7 cellular contexts compared by ENCODE assay signal in genomic region chr17:31009036-31009702, GRCh38. TPM values are rescaled to one million over a fixed set of nuclear protein-coding genes. Genes with fewer than 3 reads are reported as not detected.
A peak's percentile ranks its signal among the peaks of the same experiment; 100 is the strongest.
DNase-seq lines count a peak whose midpoint lies in the region; ATAC-seq and TF ChIP-seq lines count a peak whose summit lies in the region.
"Not testable (repeated sequence)": the region's sequence is repeated elsewhere in the genome, so short reads cannot be mapped to it uniquely, and the experiment has no call there.

No MANE protein-coding gene starts in this region.

- not testable (repeated sequence) for H3K27me3 ChIP-seq in OCI-LY3 (ENCODE audit: low read depth, low read length); mesendoderm (ENCODE audit: insufficient read depth, low read length, poor library complexity); spleen (replicated peaks in 1 of 7)

- H2AK5ac ChIP-seq in mesendoderm (ENCODE audit: low read length): not testable (repeated sequence)

- H3K79me1 ChIP-seq in mesendoderm (ENCODE audit: low read length): not testable (repeated sequence)

- intact Hi-C loops in Right ventricle myocardium inferior (cut with DNase I): loop anchor here (5.0 kb wide), 1 partner anchor 37 kb away; the partner anchor contains the start of gene RNF135
- intact Hi-C loops in spleen (cut with DNase I; ENCODE audit: low total_unique reads): loop anchor here (5.0 kb wide), 1 partner anchor 208 kb away; no protein-coding TSS in a partner anchor

- H3K4me3 ChIP-seq in OCI-LY3 (ENCODE audit: low read length) (peak overlapping the region; percentile 80), mesendoderm (ENCODE audit: low read length) (peak overlapping the region; percentile 45), spleen (peak overlapping the region; percentile 52 to 71 (median 64))

- H3K9ac ChIP-seq in OCI-LY3 (ENCODE audit: low read length) (peak overlapping the region; percentile 57), mesendoderm (ENCODE audit: low read length) (peak overlapping the region; percentile 61)

- not testable (repeated sequence) for H3K27ac ChIP-seq in OCI-LY3 (ENCODE audit: low read length); mesendoderm (ENCODE audit: low read depth, low read length)
- peak overlapping the region; percentile 55 to 87 (median 83) for H3K27ac ChIP-seq in spleen

- not testable (repeated sequence) for H3K18ac ChIP-seq in mesendoderm (ENCODE audit: low read length)

- peak; percentile 32 for ATAC-seq in Right ventricle myocardium inferior

- H2AFZ ChIP-seq in OCI-LY3 (ENCODE audit: low read depth, low read length): peak overlapping the region; percentile 23

- not testable (repeated sequence) for H2BK15ac ChIP-seq in mesendoderm (replicated peaks; ENCODE audit: low read depth)

- H2BK120ac ChIP-seq in mesendoderm (ENCODE audit: low read depth, low read length): not testable (repeated sequence)

- H4K8ac ChIP-seq in mesendoderm (ENCODE audit: low read depth, low read length): not testable (repeated sequence)

- H3K4ac ChIP-seq in mesendoderm (ENCODE audit: low read depth, low read length): not testable (repeated sequence)

- not testable (repeated sequence) for H3K4me1 ChIP-seq in OCI-LY3 (ENCODE audit: low read length); mesendoderm (ENCODE audit: control insufficient read depth, low read depth, low read length)
- H3K4me1 ChIP-seq in spleen: peaks cover 4 to 24% (median 12%) of the 10 kb centered on the region in 6 donors

- H3K23ac ChIP-seq in mesendoderm (ENCODE audit: low read length): not testable (repeated sequence)

- not testable (repeated sequence) for TF ChIP-seq POLR2A in spleen (IDR thresholded peaks at IDR 0.05)

- DNase-seq in GM13976 (ENCODE audit: low spot score): peak; percentile 41
- peak; percentile 31 to 41 for DNase-seq in activated T-cell treated with anti-CD3 and anti-CD28 coated beads, Interleukin-2, amount 50 U/mL, for 48 hours
- peak; percentile 25 for DNase-seq in cerebellar cortex (ENCODE audit: low spot score)
- DNase-seq in Right ventricle myocardium inferior (ENCODE audit: missing footprints); mesendoderm: not testable (repeated sequence)
- DNase-seq in spleen: peak; percentile 72

- not testable (repeated sequence) for TF ChIP-seq CTCF in GM13976 (IDR thresholded peaks at IDR 0.05; ENCODE audit: borderline replicate concordance, control extremely low read depth, extremely low read depth, insufficient read depth, missing control alignments); OCI-LY3 (IDR thresholded peaks at IDR 0.05; ENCODE audit: low read depth, low read length); spleen (IDR thresholded peaks at IDR 0.05 in 8 of 11, conservative IDR thresholded peaks at IDR 0.05 in 3 of 11)

- not testable (repeated sequence) for H4K20me1 ChIP-seq in OCI-LY3 (ENCODE audit: insufficient read depth, low read length)

- in situ Hi-C loops in GM13976 (cut with MboI; ENCODE audit: low sequenced_read_pairs, unreplicated experiment): loop anchor here (25.0 kb wide), 1 partner anchor 353 kb away; no protein-coding TSS in a partner anchor

- H4K5ac ChIP-seq in mesendoderm (ENCODE audit: low read length): not testable (repeated sequence)

- not testable (repeated sequence) for H3K36me3 ChIP-seq in OCI-LY3 (replicated peaks; ENCODE audit: low read depth, low read length); mesendoderm (ENCODE audit: control insufficient read depth, insufficient read depth, low read length)
- H3K36me3 ChIP-seq in spleen: peaks cover 0 to 13% (median 0%) of the 10 kb centered on the region in 6 donors

- WGBS in mesendoderm (ENCODE audit: extremely low coverage, insufficient coverage, low lambda C conversion rate): no CpG with 5 or more reads among the region's 34 CpGs
- WGBS in spleen, 5 donors: 8 to 27% (median 18%) methylated on average over 24 to 34 of the region's 34 CpGs

- peak overlapping the region; percentile 80 for H3K56ac ChIP-seq in mesendoderm (ENCODE audit: low read length)

- H3K9me3 ChIP-seq in OCI-LY3 (ENCODE audit: insufficient read depth, low read length); spleen: not testable (repeated sequence)

- not testable (repeated sequence) for H2BK5ac ChIP-seq in mesendoderm (ENCODE audit: low read length)

- H3K79me2 ChIP-seq in OCI-LY3 (ENCODE audit: low read length); mesendoderm (ENCODE audit: control insufficient read depth, insufficient read depth, low read length): not testable (repeated sequence)

- H3K4me2 ChIP-seq in OCI-LY3 (ENCODE audit: low read length): peak overlapping the region; percentile 85
- peak overlapping the region; percentile 60 for H3K4me2 ChIP-seq in mesendoderm (ENCODE audit: low read length)

RNA-seq across cellular contexts. Expression of gene RNF135, which starts 38.3 kb away (rescaled TPM):
- total RNA-seq in Right ventricle myocardium inferior (5.7 TPM), spleen (10 to 100 TPM; 26.3 to 43.6 (median 40.5) TPM)
- 5.7 TPM for polyA plus RNA-seq in mesendoderm (2013, experiment 1 of 2)
- polyA plus RNA-seq in mesendoderm (2013, experiment 2 of 2): 5.4 TPM
- polyA plus RNA-seq in spleen: 10 to 100 TPM; 20.1 to 27.4 (median 26.4) TPM
